1 cellular context compared by ENCODE assay signal in genomic region chr17:74759243-74759801, GRCh38.
TF ChIP-seq lines count a peak whose summit lies in the region.

No MANE protein-coding gene starts in this region.

TF ChIP-seq in GM23338, 12 proteins besides CTCF, POLR2A, EP300 and RAD21:
- no peak for TF ChIP-seq NANOG (IDR thresholded peaks at IDR 0.05; ENCODE audit: borderline replicate concordance)
- TF ChIP-seq EZH2phosphoT487 (IDR thresholded peaks at IDR 0.05; ENCODE audit: unreplicated experiment) = no peak
- TF ChIP-seq ETS1 (IDR thresholded peaks at IDR 0.05) = no peak
- TF ChIP-seq REST (IDR thresholded peaks at IDR 0.05; ENCODE audit: unreplicated experiment) = no peak
- TF ChIP-seq ZNF462 (CRISPR knock-in tag; IDR thresholded peaks at IDR 0.05) = no peak
- no peak for TF ChIP-seq CREB1 (CRISPR knock-in tag; IDR thresholded peaks at IDR 0.05; ENCODE audit: low read depth)
- TF ChIP-seq ZNF331 (CRISPR knock-in tag; IDR thresholded peaks at IDR 0.05; ENCODE audit: low read depth) = no peak
- TF ChIP-seq ZNF114 (CRISPR knock-in tag; IDR thresholded peaks at IDR 0.05) = no peak
- TF ChIP-seq JUNB (IDR thresholded peaks at IDR 0.05; ENCODE audit: unreplicated experiment) = no peak
- no peak for TF ChIP-seq STAT1 (IDR thresholded peaks at IDR 0.05; ENCODE audit: unreplicated experiment)
- TF ChIP-seq EZH2 (IDR thresholded peaks at IDR 0.05; ENCODE audit: low read depth, unreplicated experiment) = no peak
- no peak for TF ChIP-seq POLR2AphosphoS5 (IDR thresholded peaks at IDR 0.05; ENCODE audit: low read depth)
